In the genomic region with DNA sequence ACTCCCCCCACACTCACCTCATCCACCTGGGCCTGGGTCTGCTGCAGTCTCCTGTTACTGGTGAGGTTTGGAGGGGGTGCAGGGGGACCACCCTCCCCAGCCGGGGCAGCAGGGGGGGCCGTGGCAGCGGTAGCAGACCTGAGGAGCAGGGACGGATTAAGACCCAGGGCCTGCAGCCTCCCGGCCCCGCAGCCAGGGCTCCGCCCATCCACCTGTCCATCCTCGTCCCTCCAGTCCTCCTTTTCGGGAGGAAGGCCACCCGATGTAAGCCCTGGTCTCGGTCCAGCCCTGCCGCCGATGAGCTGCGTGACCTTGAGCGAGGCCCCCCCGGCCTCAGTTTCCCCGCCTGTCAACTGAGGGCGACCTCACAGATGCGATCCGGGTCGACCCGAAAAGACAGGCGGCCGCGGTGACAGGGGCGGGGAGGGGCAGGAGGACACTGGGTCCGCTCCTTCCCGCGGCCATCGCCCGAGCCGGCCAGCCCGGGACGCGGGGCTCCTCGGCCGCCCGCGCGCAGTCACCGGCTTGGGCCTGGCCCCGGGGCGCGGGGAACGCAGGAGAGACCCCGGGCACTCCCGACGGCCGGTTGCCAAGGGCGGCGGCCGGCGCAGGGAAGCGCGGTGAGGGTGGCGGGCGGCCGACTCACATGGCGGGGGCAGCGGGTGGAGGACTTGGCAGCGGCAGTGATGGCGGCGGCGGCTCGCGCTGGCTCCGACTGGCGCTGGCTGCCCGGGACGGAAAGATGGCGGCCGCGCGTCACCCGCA, we compare ENCODE assay signal across 8 cellular contexts. TPM values are rescaled to one million over a fixed set of nuclear protein-coding genes. Genes with fewer than 3 reads are reported as not detected.
DNase-seq lines count a peak whose midpoint lies in the region; ATAC-seq and TF ChIP-seq lines count a peak whose summit lies in the region.

A gene with protein sequence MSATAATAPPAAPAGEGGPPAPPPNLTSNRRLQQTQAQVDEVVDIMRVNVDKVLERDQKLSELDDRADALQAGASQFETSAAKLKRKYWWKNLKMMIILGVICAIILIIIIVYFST (minus strand): TSS at position 717 of the 765 bp plus-strand sequence. CDS start 69 bp downstream, at position 648.

- peak within 1 kb of the TSS; percentile 96 for H3K4me3 ChIP-seq in epithelial cell of proximal tubule (ENCODE audit: low read depth, low read length)
- peak within 1 kb of the TSS; percentile 82 to 89 for H3K4me3 ChIP-seq in mucosa of rectum (ENCODE audit: low read length in 2 of 2)

- DNase-seq in NCI-H82 (lab: John Stamatoyannopoulos, UW) (peak; percentile 77), activated T-cell treated with anti-CD3 and anti-CD28 coated beads for 4 hours (peak; percentile 71), epithelial cell of proximal tubule (ENCODE audit: low read depth) (no peak)
- DNase-seq in stimulated activated effector memory CD8-positive, alpha-beta T cell treated with anti-CD3 and anti-CD28 coated beads, Interleukin-12 subunit alpha, Interleukin-12 subunit beta, amount 100 ng/mL, for 72 hours (ENCODE audit: low spot score in 2 of 2), result peak; percentile 86 to 90

- H3K27ac Mint-ChIP-seq in stimulated activated effector memory CD8-positive, alpha-beta T cell treated with anti-CD3 and anti-CD28 coated beads, Interleukin-12 subunit alpha, Interleukin-12 subunit beta, amount 100 ng/mL, for 72 hours, result peak within 1 kb of the TSS; percentile 98

- H3K27ac ChIP-seq in C4-2B (peak within 1 kb of the TSS; percentile 99), mucosa of rectum (ENCODE audit: low read depth in 2 of 2, low read length in 2 of 2) (peak within 1 kb of the TSS; percentile 95 to 99)

- H3K4me1 ChIP-seq in mucosa of rectum (ENCODE audit: control insufficient read depth in 2 of 2, insufficient read depth in 2 of 2, low read length in 2 of 2), result peaks cover 41 to 43% of the 10 kb centered on the region in 2 donors

- peak within 1 kb of the TSS; percentile 96 to 100 for H3K9ac ChIP-seq in mucosa of rectum (ENCODE audit: low read depth in 1 of 2, low read length in 2 of 2)

- H3K4me3 Mint-ChIP-seq in stimulated activated effector memory CD8-positive, alpha-beta T cell treated with anti-CD3 and anti-CD28 coated beads, Interleukin-12 subunit alpha, Interleukin-12 subunit beta, amount 100 ng/mL, for 72 hours, result peak within 1 kb of the TSS; percentile 81

- no peaks in the 10 kb centered on the region for H3K9me3 Mint-ChIP-seq in stimulated activated effector memory CD8-positive, alpha-beta T cell treated with anti-CD3 and anti-CD28 coated beads, Interleukin-12 subunit alpha, Interleukin-12 subunit beta, amount 100 ng/mL, for 72 hours

- no peaks in the 10 kb centered on the region for H3K9me3 ChIP-seq in mucosa of rectum (ENCODE audit: control insufficient read depth in 2 of 2, low read length in 2 of 2)

- ATAC-seq in GM21515 (IDR thresholded peaks at IDR 0.05; ENCODE audit: unreplicated experiment) (peak; percentile 40), HG02870 (IDR thresholded peaks at IDR 0.05; ENCODE audit: unreplicated experiment) (no peak)
- ATAC-seq in stimulated activated effector memory CD8-positive, alpha-beta T cell treated with anti-CD3 and anti-CD28 coated beads, Interleukin-12 subunit alpha, Interleukin-12 subunit beta, amount 100 ng/mL, for 72 hours, result peak; percentile 73

- peaks cover 16 to 17% of the 10 kb centered on the region in 2 donors for H3K36me3 ChIP-seq in mucosa of rectum (ENCODE audit: control insufficient read depth in 2 of 2, insufficient read depth in 2 of 2, low read length in 2 of 2)

- peaks cover 61% of the 10 kb centered on the region for H3K4me1 Mint-ChIP-seq in stimulated activated effector memory CD8-positive, alpha-beta T cell treated with anti-CD3 and anti-CD28 coated beads, Interleukin-12 subunit alpha, Interleukin-12 subunit beta, amount 100 ng/mL, for 72 hours

- peaks cover 52% of the 10 kb centered on the region for H3K36me3 Mint-ChIP-seq in stimulated activated effector memory CD8-positive, alpha-beta T cell treated with anti-CD3 and anti-CD28 coated beads, Interleukin-12 subunit alpha, Interleukin-12 subunit beta, amount 100 ng/mL, for 72 hours

- H3K27me3 ChIP-seq in mucosa of rectum (ENCODE audit: control insufficient read depth in 2 of 2, insufficient read depth in 2 of 2, low read length in 2 of 2), result no peaks in the 10 kb centered on the region

- no peak for TF ChIP-seq CTCF in C4-2B (conservative IDR thresholded peaks at IDR 0.05)
- no peak for TF ChIP-seq CTCF in epithelial cell of proximal tubule (conservative IDR thresholded peaks at IDR 0.05; ENCODE audit: low read depth, low read length)

RNA-seq across cellular contexts. Expression of the gene that starts here (rescaled TPM):
- 2.1 and 7.0 TPM in 2 replicates for total RNA-seq in epithelial cell of proximal tubule
